ENCODE assay signal across 12 cellular contexts in genomic region chr20:50848341-50848808, GRCh38. TPM values are rescaled to one million over a fixed set of nuclear protein-coding genes. Genes with fewer than 3 reads are reported as not detected.
DNase-seq lines count a peak whose midpoint lies in the region; ATAC-seq and TF ChIP-seq lines count a peak whose summit lies in the region.
"Had no signal": no experiment of that assay in that cellular context is flagged by ENCODE, and none has a peak within 500 bp of the region (broad histone marks: within the 10 kb centered on the region; RNA-seq: fewer than 3 reads in every experiment).

No MANE protein-coding gene starts in this region.

- no peaks in the 10 kb centered on the region for H3K9me3 Mint-ChIP-seq in activated CD4-positive, alpha-beta T cell treated with anti-CD3 and anti-CD28 coated beads for 36 hours (ENCODE audit: low read depth)
- H3K9me3 Mint-ChIP-seq: stimulated activated naive CD8-positive, alpha-beta T cell treated with anti-CD3 and anti-CD28 coated beads, Interleukin-15, Interleukin-2, amounts not matched to agents 100 ng/mL and 50 ng/mL, for 24 hours had no signal

- intact Hi-C loops in activated CD4-positive, alpha-beta T cell treated with anti-CD3 and anti-CD28 coated beads for 36 hours (cut with DNase I, micrococcal nuclease): no loop called here
- intact Hi-C loops in upper lobe of right lung (cut with DNase I): no loop called here

- CTCF ChIA-PET in activated CD4-positive, alpha-beta T cell treated with anti-CD3 and anti-CD28 coated beads for 36 hours (lab: Charles Lee): interaction anchor here (0.6 kb wide), 1 partner anchor 14 kb away, joined by 3 read pairs; no protein-coding TSS in a partner anchor

- no peaks in the 10 kb centered on the region for H3K27me3 Mint-ChIP-seq in activated CD4-positive, alpha-beta T cell treated with anti-CD3 and anti-CD28 coated beads for 36 hours
- H3K27me3 Mint-ChIP-seq: stimulated activated naive CD8-positive, alpha-beta T cell treated with anti-CD3 and anti-CD28 coated beads, Interleukin-15, Interleukin-2, amounts not matched to agents 100 ng/mL and 50 ng/mL, for 24 hours had no signal

- H3K36me3 ChIP-seq in lung (ENCODE audit: control insufficient read depth in 2 of 2, insufficient read depth in 2 of 2, low read length in 2 of 2) (no peaks in the 10 kb centered on the region), upper lobe of right lung (no peaks in the 10 kb centered on the region)
- H3K36me3 ChIP-seq: neutrophil had no signal

- TF ChIP-seq CTCF in choroid plexus epithelial cell (conservative IDR thresholded peaks at IDR 0.05; ENCODE audit: low read depth, low read length) (no peak), lung (IDR thresholded peaks at IDR 0.05; ENCODE audit: control extremely low read depth, extremely low read depth) (no peak), upper lobe of right lung (IDR thresholded peaks at IDR 0.05) (no peak)

- H3K4me3 ChIP-seq in choroid plexus epithelial cell (ENCODE audit: low read depth, low read length) (no peak overlapping the region), lung (no peak overlapping the region), upper lobe of right lung (peak overlapping the region; percentile 21)

- no peak overlapping the region for H3K27ac ChIP-seq in lung (ENCODE audit: low read depth in 1 of 2, low read length in 1 of 2)
- peak overlapping the region; percentile 11 for H3K27ac ChIP-seq in upper lobe of right lung
- H3K27ac ChIP-seq: neutrophil had no signal

- H3K4me1 Mint-ChIP-seq in activated CD4-positive, alpha-beta T cell treated with anti-CD3 and anti-CD28 coated beads for 36 hours: peaks cover 11% of the 10 kb centered on the region

- H3K4me1 ChIP-seq in lung (ENCODE audit: control insufficient read depth in 2 of 2, insufficient read depth in 2 of 2, low read length in 2 of 2) (peaks cover 0 to 3% of the 10 kb centered on the region in 2 donors), upper lobe of right lung (peaks cover 9% of the 10 kb centered on the region)

- H3K27me3 ChIP-seq in lung (ENCODE audit: control insufficient read depth, insufficient read depth): no peaks in the 10 kb centered on the region
- no peaks in the 10 kb centered on the region for H3K27me3 ChIP-seq in upper lobe of right lung
- H3K27me3 ChIP-seq: neutrophil had no signal

- H3K9me3 ChIP-seq in lung (ENCODE audit: control insufficient read depth in 2 of 2, insufficient read depth in 1 of 2, low read length in 1 of 2) (no peaks in the 10 kb centered on the region), upper lobe of right lung (no peaks in the 10 kb centered on the region)
- H3K9me3 ChIP-seq: neutrophil had no signal

- POLR2A ChIA-PET in activated CD4-positive, alpha-beta T cell treated with anti-CD3 and anti-CD28 coated beads for 36 hours (lab: Charles Lee): no interaction called here

- peak overlapping the region; percentile 45 for H3K27ac Mint-ChIP-seq in activated CD4-positive, alpha-beta T cell treated with anti-CD3 and anti-CD28 coated beads for 36 hours

- 29 to 48% methylated on average over 8 of the region's 8 CpGs for WGBS in lung, 2 donors

- no peak for DNase-seq in activated CD4-positive, alpha-beta T cell treated with anti-CD3 and anti-CD28 coated beads for 36 hours
- DNase-seq in activated CD4-positive, alpha-beta T cell treated with anti-CD3 and anti-CD28 coated beads, Interleukin-2, amount 50 U/mL, for 48 hours: no peak
- DNase-seq in choroid plexus epithelial cell (ENCODE audit: low read depth) (peak; percentile 40), lung (ENCODE audit: low spot score) (peak; percentile 43), upper lobe of right lung (no peak), ureter (ENCODE audit: low spot score) (no peak)
- DNase-seq: effector CD8-positive, alpha-beta T cell; NCI-H2171 had no signal

- peaks cover 1% of the 10 kb centered on the region for H3K36me3 Mint-ChIP-seq in activated CD4-positive, alpha-beta T cell treated with anti-CD3 and anti-CD28 coated beads for 36 hours (ENCODE audit: low read depth)

- no peak for ATAC-seq in activated CD4-positive, alpha-beta T cell treated with anti-CD3 and anti-CD28 coated beads for 36 hours
- ATAC-seq in lung (ENCODE audit: insufficient read depth, low FRiP score) (no peak), upper lobe of right lung (peak; percentile 76), GM18867 (IDR thresholded peaks at IDR 0.05; ENCODE audit: unreplicated experiment) (no peak), HG02885 (IDR thresholded peaks at IDR 0.05; ENCODE audit: poor library complexity, unreplicated experiment) (no peak)

- no peak overlapping the region for H3K4me3 Mint-ChIP-seq in activated CD4-positive, alpha-beta T cell treated with anti-CD3 and anti-CD28 coated beads for 36 hours
- H3K4me3 Mint-ChIP-seq: stimulated activated naive CD8-positive, alpha-beta T cell treated with anti-CD3 and anti-CD28 coated beads, Interleukin-15, Interleukin-2, amounts not matched to agents 100 ng/mL and 50 ng/mL, for 24 hours had no signal

RNA-seq across cellular contexts. Expression of gene BCAS4, which starts 53.5 kb away (rescaled TPM):
- total RNA-seq in activated CD4-positive, alpha-beta T cell treated with anti-CD3 and anti-CD28 coated beads for 36 hours: 10 to 100 TPM; 11.6 to 17.0 TPM
- total RNA-seq in lung (1 to 10 TPM; 4.7 to 5.7 TPM), upper lobe of right lung (4.3 TPM), ureter (12.2 TPM)
- polyA plus RNA-seq in lung: 1 to 10 TPM; 4.3 to 5.3 TPM

Comparison
In these comparisons a context has a peak if more than half of its experiments do, and no peak if none do; other contexts are left out.
1. DNase-seq: peak in choroid plexus epithelial cell (single experiment) and lung (single experiment); none in activated CD4-positive, alpha-beta T cell treated with anti-CD3 and anti-CD28 coated beads for 36 hours (single experiment), activated CD4-positive, alpha-beta T cell treated with anti-CD3 and anti-CD28 coated beads, Interleukin-2, amount 50 U/mL, for 48 hours (0 of 2), upper lobe of right lung (single experiment) and ureter (single experiment).